Comparison of ENCODE assay signal across 8 cellular contexts in the genomic region with DNA sequence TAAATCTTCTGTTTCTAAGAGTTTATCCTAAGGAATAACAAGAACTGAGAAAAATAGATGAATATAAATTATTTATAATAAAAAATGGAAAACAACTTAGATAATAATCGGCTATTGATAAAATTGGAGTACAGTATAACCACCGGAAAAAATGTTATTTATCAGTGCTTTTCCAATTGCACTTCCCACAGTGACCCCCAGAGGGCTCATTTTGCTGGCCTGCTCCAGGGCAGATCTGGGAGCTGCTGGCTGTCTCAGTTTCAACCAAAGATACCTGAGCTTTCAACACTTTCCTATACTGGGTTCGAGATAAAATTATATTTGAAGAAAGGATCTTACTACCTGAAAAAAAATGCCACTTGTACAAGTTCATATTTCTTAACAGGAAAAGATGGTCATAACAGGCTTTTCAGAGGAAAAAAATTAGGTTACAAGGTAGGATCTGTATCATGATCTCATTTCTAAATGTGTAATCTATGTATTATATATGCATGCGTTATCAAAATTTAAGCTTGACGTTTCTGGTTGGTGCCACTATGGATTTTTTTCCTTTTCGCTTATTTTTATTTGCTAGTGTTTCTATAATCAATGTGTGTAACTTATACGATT.
DNase-seq lines count a peak whose midpoint lies in the region; ATAC-seq and TF ChIP-seq lines count a peak whose summit lies in the region.

No MANE protein-coding gene starts in this region.

- H2AFZ ChIP-seq in neural cell (ENCODE audit: low read depth, low read length), result no peak overlapping the region

- ATAC-seq in GM18505 (IDR thresholded peaks at IDR 0.05; ENCODE audit: unreplicated experiment) (peak; percentile 84), HG03025 (IDR thresholded peaks at IDR 0.05; ENCODE audit: low FRiP score, unreplicated experiment) (peak; percentile 93)
- no peak for ATAC-seq in activated CD8-positive, alpha-beta memory T cell treated with anti-CD3 and anti-CD28 coated beads, Interleukin-2, amount 10 ng/mL, durations not matched to agents 7 days and 5 days

- WGBS in tibial nerve, 2 donors, result 48 to 60% methylated on average over 7 of the region's 7 CpGs

- no peaks in the 10 kb centered on the region for H3K9me3 Mint-ChIP-seq in activated CD8-positive, alpha-beta memory T cell treated with anti-CD3 and anti-CD28 coated beads, Interleukin-2, amount 10 ng/mL, durations not matched to agents 7 days and 5 days (ENCODE audit: low read depth)

- CTCF ChIA-PET in activated CD8-positive, alpha-beta memory T cell treated with anti-CD3 and anti-CD28 coated beads, Interleukin-2, amount 10 ng/mL, durations not matched to agents 7 days and 5 days (lab: Charles Lee), result interaction anchor here (0.7 to 1.0 kb wide), 7 partner anchors 12 to 696 kb away, joined by 3 to 5 read pairs (median 4); a partner anchor contains a TSS

- peak; percentile 45 for TF ChIP-seq RAD21 in neural cell (conservative IDR thresholded peaks at IDR 0.05)

- H4K20me1 ChIP-seq in neural cell (ENCODE audit: insufficient read depth), result no peaks in the 10 kb centered on the region

- H3K4me1 Mint-ChIP-seq in activated CD8-positive, alpha-beta memory T cell treated with anti-CD3 and anti-CD28 coated beads, Interleukin-2, amount 10 ng/mL, durations not matched to agents 7 days and 5 days, result peaks cover 2% of the 10 kb centered on the region

- H3K36me3 ChIP-seq in neural cell (ENCODE audit: insufficient read depth, low read length) (no peaks in the 10 kb centered on the region), tibial nerve (no peaks in the 10 kb centered on the region)

- H3K27me3 Mint-ChIP-seq in activated CD8-positive, alpha-beta memory T cell treated with anti-CD3 and anti-CD28 coated beads, Interleukin-2, amount 10 ng/mL, durations not matched to agents 7 days and 5 days, result peaks cover 5% of the 10 kb centered on the region

- peak; percentile 55 for TF ChIP-seq CTCF in neural cell (IDR thresholded peaks at IDR 0.05; ENCODE audit: poor library complexity, severe bottlenecking)
- peak; percentile 30 to 85 (median 68) for TF ChIP-seq CTCF in tibial nerve (IDR thresholded peaks at IDR 0.05)

- no peaks in the 10 kb centered on the region for H3F3A ChIP-seq in neural cell (ENCODE audit: insufficient read depth, low read length, poor library complexity, severe bottlenecking)

- H3K9me2 ChIP-seq in neural cell (ENCODE audit: insufficient read depth, low read length), result no peaks in the 10 kb centered on the region

- peak; percentile 57 for DNase-seq in AG08396 (ENCODE audit: low spot score)
- peak; percentile 21 for DNase-seq in NCI-H446 treated with DMSO at 0.1 percent for 48 hours (lab: John Stamatoyannopoulos, UW)
- DNase-seq in activated CD8-positive, alpha-beta memory T cell treated with anti-CD3 and anti-CD28 coated beads, Interleukin-2, amount 10 ng/mL, durations not matched to agents 7 days and 5 days, result peak; percentile 64
- DNase-seq in erythroblast (lab: John Stamatoyannopoulos, UW), result peak; percentile 28 to 63
- peak in 1 of 2 donors; percentile 48 for DNase-seq in tibial nerve (ENCODE audit: low spot score in 2 of 2)

- H3K79me2 ChIP-seq in neural cell (replicated peaks; ENCODE audit: insufficient read depth, low read length), result no peaks in the 10 kb centered on the region

- H3K27me3 ChIP-seq in neural cell (ENCODE audit: insufficient read depth, low read depth, low read length) (no peaks in the 10 kb centered on the region), tibial nerve (no peaks in the 10 kb centered on the region)

- H3K9me3 ChIP-seq in neural cell (ENCODE audit: low read length), result no peaks in the 10 kb centered on the region
- no peaks in the 10 kb centered on the region for H3K9me3 ChIP-seq in tibial nerve

- H3K27ac ChIP-seq in neural cell (ENCODE audit: low read length), result no peak overlapping the region
- H3K27ac ChIP-seq in tibial nerve, result no peak overlapping the region

- TF ChIP-seq POLR2A in GM18505 (IDR thresholded peaks at IDR 0.05; ENCODE audit: borderline replicate concordance, extremely low read depth, insufficient read depth, insufficient read length) (no peak), erythroblast (IDR thresholded peaks at IDR 0.05; ENCODE audit: low read length) (no peak), tibial nerve (IDR thresholded peaks at IDR 0.05) (no peak)

- H3K4me1 ChIP-seq in tibial nerve, result no peaks in the 10 kb centered on the region

- TF ChIP-seq EP300 in neural cell (conservative IDR thresholded peaks at IDR 0.05; ENCODE audit: poor library complexity, severe bottlenecking) (no peak), tibial nerve (IDR thresholded peaks at IDR 0.05) (no peak)

- H3K4me2 ChIP-seq in neural cell (ENCODE audit: low read length), result no peak overlapping the region

- no peak overlapping the region for H3K4me3 Mint-ChIP-seq in activated CD8-positive, alpha-beta memory T cell treated with anti-CD3 and anti-CD28 coated beads, Interleukin-2, amount 10 ng/mL, durations not matched to agents 7 days and 5 days

- no peak overlapping the region for H3K27ac Mint-ChIP-seq in activated CD8-positive, alpha-beta memory T cell treated with anti-CD3 and anti-CD28 coated beads, Interleukin-2, amount 10 ng/mL, durations not matched to agents 7 days and 5 days

- no peaks in the 10 kb centered on the region for H3K36me3 Mint-ChIP-seq in activated CD8-positive, alpha-beta memory T cell treated with anti-CD3 and anti-CD28 coated beads, Interleukin-2, amount 10 ng/mL, durations not matched to agents 7 days and 5 days

- no peak overlapping the region for H3K9ac ChIP-seq in neural cell (ENCODE audit: low read length)

- no peak overlapping the region for H3K4me3 ChIP-seq in neural cell (ENCODE audit: low read length)
- H3K4me3 ChIP-seq in tibial nerve, result no peak overlapping the region

TF ChIP-seq in neural cell, 6 proteins besides CTCF, POLR2A, EP300 and RAD21:
- TF ChIP-seq POLR2AphosphoS5 (IDR thresholded peaks at IDR 0.05) (no peak), MXI1 (conservative IDR thresholded peaks at IDR 0.05; ENCODE audit: poor library complexity, severe bottlenecking) (no peak), TAF1 (IDR thresholded peaks at IDR 0.05; ENCODE audit: low read depth) (no peak), SMC3 (conservative IDR thresholded peaks at IDR 0.05; ENCODE audit: poor library complexity) (peak; percentile 61)
TF ChIP-seq in neural cell: peak in this region for 1.
